ENCODE assay signal across 1 cellular context in genomic region chr22:37657590-37658132, GRCh38.
TF ChIP-seq lines count a peak whose summit lies in the region.

No MANE protein-coding gene starts in this region.

TF ChIP-seq in IMR-90, 13 proteins besides CTCF, POLR2A, EP300 and RAD21:
- TF ChIP-seq FOS (IDR thresholded peaks at IDR 0.05; ENCODE audit: low read depth, low read length) (no peak), NFE2L2 (IDR thresholded peaks at IDR 0.05; ENCODE audit: low read depth, low read length) (no peak), SMC3 (IDR thresholded peaks at IDR 0.05; ENCODE audit: low read depth, low read length) (no peak), RCOR1 (IDR thresholded peaks at IDR 0.05; ENCODE audit: insufficient replicate concordance, low read length) (no peak), MXI1 (IDR thresholded peaks at IDR 0.05; ENCODE audit: borderline replicate concordance, low read depth, low read length) (no peak), BHLHE40 (IDR thresholded peaks at IDR 0.05; ENCODE audit: low read depth, low read length) (no peak), MAZ (IDR thresholded peaks at IDR 0.05; ENCODE audit: borderline replicate concordance, low read depth, low read length) (no peak), RFX5 (IDR thresholded peaks at IDR 0.05; ENCODE audit: low read depth, low read length) (no peak), CEBPB (IDR thresholded peaks at IDR 0.05; ENCODE audit: low read depth, low read length) (no peak)
- TF ChIP-seq, protein P1, sequence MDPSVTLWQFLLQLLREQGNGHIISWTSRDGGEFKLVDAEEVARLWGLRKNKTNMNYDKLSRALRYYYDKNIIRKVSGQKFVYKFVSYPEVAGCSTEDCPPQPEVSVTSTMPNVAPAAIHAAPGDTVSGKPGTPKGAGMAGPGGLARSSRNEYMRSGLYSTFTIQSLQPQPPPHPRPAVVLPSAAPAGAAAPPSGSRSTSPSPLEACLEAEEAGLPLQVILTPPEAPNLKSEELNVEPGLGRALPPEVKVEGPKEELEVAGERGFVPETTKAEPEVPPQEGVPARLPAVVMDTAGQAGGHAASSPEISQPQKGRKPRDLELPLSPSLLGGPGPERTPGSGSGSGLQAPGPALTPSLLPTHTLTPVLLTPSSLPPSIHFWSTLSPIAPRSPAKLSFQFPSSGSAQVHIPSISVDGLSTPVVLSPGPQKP (IDR thresholded peaks at IDR 0.05; ENCODE audit: borderline replicate concordance, low read depth, low read length): no peak
- TF ChIP-seq, protein P2, sequence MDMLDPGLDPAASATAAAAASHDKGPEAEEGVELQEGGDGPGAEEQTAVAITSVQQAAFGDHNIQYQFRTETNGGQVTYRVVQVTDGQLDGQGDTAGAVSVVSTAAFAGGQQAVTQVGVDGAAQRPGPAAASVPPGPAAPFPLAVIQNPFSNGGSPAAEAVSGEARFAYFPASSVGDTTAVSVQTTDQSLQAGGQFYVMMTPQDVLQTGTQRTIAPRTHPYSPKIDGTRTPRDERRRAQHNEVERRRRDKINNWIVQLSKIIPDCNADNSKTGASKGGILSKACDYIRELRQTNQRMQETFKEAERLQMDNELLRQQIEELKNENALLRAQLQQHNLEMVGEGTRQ (IDR thresholded peaks at IDR 0.05; ENCODE audit: low read depth, low read length): no peak
